In genomic region chr17:63927464-63928171, GRCh38 we compare ENCODE assay signal across 1 cellular context.
TF ChIP-seq lines count a peak whose summit lies in the region.

No MANE protein-coding gene starts in this region.

TF ChIP-seq in GM12878, 131 proteins besides CTCF, POLR2A, EP300 and RAD21 (continued from another document):
- no peak for TF ChIP-seq ZBED1 (IDR thresholded peaks at IDR 0.05; ENCODE audit: borderline replicate concordance)
- no peak for TF ChIP-seq ZBTB33 (IDR thresholded peaks at IDR 0.05)
